Comparison of ENCODE assay signal across 9 cellular contexts in the genomic region with DNA sequence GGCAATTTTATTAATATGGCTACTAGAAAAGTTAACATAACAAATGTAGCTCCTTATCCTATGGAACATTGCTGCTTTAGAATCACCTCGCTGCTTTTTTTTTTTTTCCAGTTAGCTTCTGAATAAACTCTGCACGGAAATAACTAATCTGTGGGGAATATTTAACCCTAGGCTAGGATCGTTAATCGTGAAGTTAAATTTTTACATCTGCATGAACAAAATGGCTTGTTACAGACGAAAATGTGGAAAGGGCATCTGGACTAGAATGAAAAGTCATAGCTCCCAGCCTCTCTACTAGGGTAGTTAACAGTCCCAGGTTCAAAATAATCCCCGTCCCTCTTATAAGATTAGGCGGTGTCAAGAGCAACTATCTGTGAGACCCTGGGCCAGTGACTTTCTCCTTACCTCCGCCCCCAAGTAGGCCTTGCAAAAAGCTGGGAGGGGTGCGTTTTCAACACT. TPM values are rescaled to one million over a fixed set of nuclear protein-coding genes. Genes with fewer than 3 reads are reported as not detected.
A peak's percentile ranks its signal among the peaks of the same experiment; 100 is the strongest.
DNase-seq lines count a peak whose midpoint lies in the region; ATAC-seq, FAIRE-seq and TF ChIP-seq lines count a peak whose summit lies in the region.
"Had no signal": no experiment of that assay in that cellular context is flagged by ENCODE, and none has a peak within 500 bp of the region (broad histone marks: within the 10 kb centered on the region; RNA-seq: fewer than 3 reads in every experiment).

No MANE protein-coding gene starts in this region.

- peak overlapping the region; percentile 66 to 79 for H3K4me3 ChIP-seq in Panc1 (ENCODE audit: low read depth in 2 of 2, low read length in 2 of 2)
- peak overlapping the region; percentile 84 for H3K4me3 ChIP-seq in epithelial cell of proximal tubule (ENCODE audit: low read depth, low read length)
- H3K4me3 ChIP-seq in pancreas, result peak overlapping the region; percentile 51 to 79 (median 72)

- CTCF ChIA-PET in Panc1 (lab: Charles Lee), result interaction anchor here (0.7 to 0.8 kb wide), 2 partner anchors 75 to 133 kb away, joined by 3 to 7 read pairs; a partner anchor contains a TSS

- in situ Hi-C loops in Panc1 (cut with HindIII; ENCODE audit: low pct_unique_long_range_greater_than_20kb, low sequenced_read_pairs), result no loop called here

- ATAC-seq in Panc1, result peak; percentile 52; the same call in 1 of the 2 replicates
- ATAC-seq in pancreas, result peak; percentile 1 to 15 (median 4)
- ATAC-seq in GM18861 (IDR thresholded peaks at IDR 0.05; ENCODE audit: unreplicated experiment), result no peak

- no peaks in the 10 kb centered on the region for H3K9me3 ChIP-seq in Panc1 (ENCODE audit: control insufficient read depth, insufficient read depth, low read depth, low read length)
- H3K9me3 ChIP-seq in pancreas, result no peaks in the 10 kb centered on the region

- intact Hi-C loops in Panc1 (cut with micrococcal nuclease; ENCODE audit: unreplicated experiment), result no loop called here
- intact Hi-C loops in pancreas (cut with DNase I), result no loop called here

- POLR2A ChIA-PET in Panc1 (lab: Charles Lee), result no interaction called here

- no peak for TF ChIP-seq CTCF in Panc1 (IDR thresholded peaks at IDR 0.05)
- no peak for TF ChIP-seq CTCF in epithelial cell of proximal tubule (conservative IDR thresholded peaks at IDR 0.05; ENCODE audit: low read depth, low read length)
- TF ChIP-seq CTCF in pancreas (IDR thresholded peaks at IDR 0.05), result no peak

- no peaks in the 10 kb centered on the region for H3K27me3 ChIP-seq in Panc1 (ENCODE audit: control insufficient read depth, insufficient read depth, low read length)
- no peaks in the 10 kb centered on the region for H3K27me3 ChIP-seq in pancreas

- H3K36me3 ChIP-seq in Panc1 (ENCODE audit: control insufficient read depth, insufficient read depth, low read length), result no peaks in the 10 kb centered on the region
- no peaks in the 10 kb centered on the region for H3K36me3 ChIP-seq in pancreas

- DNase-seq in NOMO-1 treated with DMSO at 0.1 percent for 48 hours (lab: John Stamatoyannopoulos, UW; ENCODE audit: unreplicated experiment) (peak; percentile 27), NOMO-1 treated with dmso at 0.1 percent for 144 hours (lab: John Stamatoyannopoulos, UW; ENCODE audit: unreplicated experiment) (no peak), Panc1 (ENCODE audit: low read depth, low spot score) (no peak), epithelial cell of proximal tubule (ENCODE audit: low read depth) (peak; percentile 66), pancreas (no peak), HTR-8/SVneo (ENCODE audit: insufficient read length, low spot score) (no peak), kidney glomerular epithelial cell (lab: John Stamatoyannopoulos, UW) (no peak)

- no peak for FAIRE-seq in pancreas (lab: Jason Lieb, UNC)
- FAIRE-seq in HTR-8/SVneo (lab: Jason Lieb, UNC), result no peak
- FAIRE-seq: endometrium had no signal

- H3K4me1 ChIP-seq in Panc1 (ENCODE audit: control insufficient read depth, insufficient read depth, low read length) (peaks cover 24% of the 10 kb centered on the region), pancreas (peaks cover 0 to 24% (median 0%) of the 10 kb centered on the region in 3 donors)

- H3K27ac ChIP-seq in Panc1 (ENCODE audit: low read length), result peak overlapping the region; percentile 82
- peak overlapping the region; percentile 71 to 91 (median 84) for H3K27ac ChIP-seq in pancreas

- no TSS peak for BruUV-seq in Panc1 (replicated peaks; lab: Mats Ljungman, UMichigan)

- WGBS in pancreas, 2 donors, result 0 to 2% methylated on average over 9 of the region's 9 CpGs

RNA-seq across cellular contexts. Expression of a gene that starts 0.5 kb away (rescaled TPM):
- total RNA-seq in Panc1 (2021; ENCODE audit: unreplicated experiment) (9.5 TPM), epithelial cell of proximal tubule (11.9 and 13.1 TPM in 2 replicates), pancreas (10 to 100 TPM in 2 of 6 donors, 1 to 10 TPM in 4; 5.5 to 13.1 (median 7.8) TPM)
- 7.2 TPM for polyA plus RNA-seq in Panc1 (2012; ENCODE audit: insufficient read length)
- polyA plus RNA-seq in pancreas, result 10 to 100 TPM in 1 of 2 donors, 1 to 10 TPM in 1; 7.1 to 12.2 TPM

Comparison
In these comparisons a context has a peak if more than half of its experiments do, and no peak if none do; other contexts are left out.
1. DNase-seq: peak in NOMO-1 treated with DMSO at 0.1 percent for 48 hours (single experiment) and epithelial cell of proximal tubule (single experiment); none in NOMO-1 treated with dmso at 0.1 percent for 144 hours (single experiment), Panc1 (single experiment), pancreas (0 of 6), HTR-8/SVneo (single experiment) and kidney glomerular epithelial cell (single experiment).
2. Peak in every context shown above with its lines, with median percentiles within 50 percentile points of each other: H3K4me3 ChIP-seq.